19 cellular contexts compared by ENCODE assay signal in the genomic region with DNA sequence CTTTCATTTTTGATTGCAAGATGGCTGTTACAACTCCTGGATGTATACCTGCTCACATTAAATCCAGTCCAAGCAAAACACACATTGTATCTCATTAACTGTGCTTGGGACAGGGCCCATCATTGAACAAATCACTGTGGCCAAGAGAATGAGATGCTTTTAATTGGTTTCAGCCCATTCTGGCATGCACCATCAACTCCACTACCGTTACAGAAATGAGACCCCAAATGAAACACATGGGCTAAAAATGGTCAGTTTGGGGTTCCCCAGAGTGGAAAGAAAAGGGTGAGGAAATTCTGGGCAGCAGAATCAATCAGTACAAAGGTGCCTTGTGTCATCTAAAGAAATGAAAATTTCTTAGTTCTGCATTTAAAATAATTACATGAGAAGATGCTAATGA. TPM values are rescaled to one million over a fixed set of nuclear protein-coding genes. Genes with fewer than 3 reads are reported as not detected.
"Had no signal": no experiment of that assay in that cellular context is flagged by ENCODE, and none has a peak within 500 bp of the region (broad histone marks: within the 10 kb centered on the region; RNA-seq: fewer than 3 reads in every experiment).

No MANE protein-coding gene starts in this region.

- H3K9me3 ChIP-seq: esophagus squamous epithelium, ovary, psoas muscle, tibial artery, uterus had no signal

- H3K4me3 ChIP-seq: cardiac muscle cell, esophagus squamous epithelium, ovary, psoas muscle, tibial artery, uterus had no signal

- H3K4me1 ChIP-seq: esophagus squamous epithelium, psoas muscle, tibial artery, uterus had no signal

- H3K36me3 ChIP-seq: cardiac muscle cell, esophagus squamous epithelium, ovary, tibial artery had no signal

- ATAC-seq: activated CD8-positive, alpha-beta T cell treated with anti-CD3 and anti-CD28 coated beads, Interleukin-2, amount 10 ng/mL, durations not matched to agents 7 days and 5 days; effector memory CD8-positive, alpha-beta T cell; naive thymus-derived CD4-positive, alpha-beta T cell; psoas muscle; right cardiac atrium had no signal

- H3K27me3 ChIP-seq: cardiac muscle cell, esophagus squamous epithelium, ovary, tibial artery, uterus had no signal

- H3K27ac ChIP-seq: cardiac muscle cell, esophagus squamous epithelium, ovary, psoas muscle, tibial artery, uterus had no signal

- DNase-seq: activated B cell treated with CpG ODN at 0.5 μM for 24 hours; activated CD4-positive, alpha-beta T cell treated with anti-CD3 and anti-CD28 coated beads, Interleukin-2, amount 10 ng/mL, durations not matched to agents 24 days and 14 days; activated CD8-positive, alpha-beta T cell treated with anti-CD3 and anti-CD28 coated beads, Interleukin-2, amount 10 ng/mL, durations not matched to agents 7 days and 5 days; activated naive CD4-positive, alpha-beta T cell treated with Interleukin-2 at 50 U/mL for 16 hours; activated naive CD8-positive, alpha-beta T cell treated with anti-CD3 and anti-CD28 coated beads, Interleukin-2, amount 10 ng/mL, durations not matched to agents 7 days and 5 days; activated T-cell treated with anti-CD3 and anti-CD28 coated beads, Interleukin-2, amount 50 U/mL, for 24 hours; amygdala; effector memory CD8-positive, alpha-beta T cell; esophagus squamous epithelium; naive thymus-derived CD4-positive, alpha-beta T cell; ovary; psoas muscle; right cardiac atrium; stimulated activated CD4-positive, alpha-beta T cell treated with anti-CD3 and anti-CD28 coated beads, Interleukin-2, amount 100 ng/mL, for 24 hours; stimulated activated naive CD4-positive, alpha-beta T cell treated with Interleukin-2 at 50 U/mL for 16 hours; substantia nigra; tibial artery; uterus had no signal

RNA-seq across cellular contexts. Expression of a gene that starts 52.7 kb away (rescaled TPM):
- total RNA-seq: activated B cell treated with CpG ODN at 0.5 μM for 24 hours had no signal
